20 cellular contexts compared by ENCODE assay signal in the genomic region with DNA sequence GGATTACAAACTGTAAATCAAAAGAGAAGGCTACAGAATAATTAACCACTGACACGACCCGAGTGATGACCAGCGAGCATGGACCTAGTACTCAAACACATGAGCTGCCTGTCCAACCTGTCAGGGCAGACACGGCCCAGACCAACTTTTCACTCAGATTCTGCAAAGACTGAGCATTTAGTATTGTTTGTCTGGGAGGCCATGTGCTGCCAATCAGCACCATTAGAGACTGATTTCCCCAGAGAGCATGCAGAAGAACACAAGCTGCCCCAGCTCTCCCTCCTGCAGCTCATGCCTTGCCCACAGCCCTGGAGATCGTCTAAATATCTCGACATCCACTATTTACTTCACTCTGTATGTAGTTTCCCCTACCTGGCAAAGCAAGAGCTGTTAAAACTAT.
DNase-seq lines count a peak whose midpoint lies in the region; ATAC-seq, FAIRE-seq and TF ChIP-seq lines count a peak whose summit lies in the region.
"Had no signal": no experiment of that assay in that cellular context is flagged by ENCODE, and none has a peak within 500 bp of the region (broad histone marks: within the 10 kb centered on the region; RNA-seq: fewer than 3 reads in every experiment).

No MANE protein-coding gene starts in this region.

- H3K36me3 Mint-ChIP-seq in activated naive CD4-positive, alpha-beta T cell treated with anti-CD3 and anti-CD28 coated beads, Interleukin-2, amount 50 U/mL, for 24 hours = peaks cover 3% of the 10 kb centered on the region
- peaks cover 13 to 22% of the 10 kb centered on the region in 2 donors for H3K36me3 Mint-ChIP-seq in activated naive CD4-positive, alpha-beta T cell treated with anti-CD3 and anti-CD28 coated beads, Interleukin-2, amount 50 U/mL, for 72 hours
- H3K36me3 Mint-ChIP-seq in astrocyte (ENCODE audit: low read depth, unreplicated experiment) = no peaks in the 10 kb centered on the region
- peaks cover 2 to 11% of the 10 kb centered on the region in 2 donors for H3K36me3 Mint-ChIP-seq in stimulated activated naive B cell treated with anti-CD40 and anti-IgM and Interleukin-4, amounts not matched to agents 10 μg/mL and 1 μg/mL and 100 μg/mL, for 72 hours
- peaks cover 6% of the 10 kb centered on the region for H3K36me3 Mint-ChIP-seq in endothelial cell (ENCODE audit: low read depth, unreplicated experiment)
- H3K36me3 Mint-ChIP-seq: CD8-positive, alpha-beta T cell; IgD-negative memory B cell had no signal

- H3K27me3 ChIP-seq in astrocyte (ENCODE audit: insufficient read depth, low read length) = no peaks in the 10 kb centered on the region

- peak overlapping the region; percentile 0 for H3K27ac Mint-ChIP-seq in activated naive CD4-positive, alpha-beta T cell treated with anti-CD3 and anti-CD28 coated beads, Interleukin-2, amount 50 U/mL, for 24 hours
- no peak overlapping the region for H3K27ac Mint-ChIP-seq in activated naive CD4-positive, alpha-beta T cell treated with anti-CD3 and anti-CD28 coated beads, Interleukin-2, amount 50 U/mL, for 72 hours
- H3K27ac Mint-ChIP-seq in astrocyte (ENCODE audit: unreplicated experiment) (peak overlapping the region; percentile 28), endothelial cell (ENCODE audit: unreplicated experiment) (no peak overlapping the region)
- H3K27ac Mint-ChIP-seq in stimulated activated naive B cell treated with anti-CD40 and anti-IgM and Interleukin-4, amounts not matched to agents 10 μg/mL and 1 μg/mL and 100 μg/mL, for 72 hours = peak overlapping the region; percentile 31
- H3K27ac Mint-ChIP-seq: CD8-positive, alpha-beta T cell had no signal

- no peak overlapping the region for H3K4me3 ChIP-seq in astrocyte (ENCODE audit: insufficient read depth, low read depth, low read length)
- H3K4me3 ChIP-seq: A549, GM12878, GM23248, HAP-1 had no signal

- ATAC-seq in activated naive CD4-positive, alpha-beta T cell treated with anti-CD3 and anti-CD28 coated beads, Interleukin-2, amount 50 U/mL, for 72 hours = no peak
- ATAC-seq in stimulated activated naive B cell treated with anti-CD40 and anti-IgM and Interleukin-4, amounts not matched to agents 10 μg/mL and 1 μg/mL and 100 μg/mL, for 72 hours (replicated peaks) = no peak
- no peak for ATAC-seq in HG03354 (IDR thresholded peaks at IDR 0.05; ENCODE audit: poor library complexity, severe bottlenecking, unreplicated experiment)
- ATAC-seq: A549; CD8-positive, alpha-beta T cell; GM12878 had no signal

- no peaks in the 10 kb centered on the region for H3K9me3 Mint-ChIP-seq in activated naive CD4-positive, alpha-beta T cell treated with anti-CD3 and anti-CD28 coated beads, Interleukin-2, amount 50 U/mL, for 24 hours
- peaks cover 6 to 32% of the 10 kb centered on the region in 2 donors for H3K9me3 Mint-ChIP-seq in activated naive CD4-positive, alpha-beta T cell treated with anti-CD3 and anti-CD28 coated beads, Interleukin-2, amount 50 U/mL, for 72 hours
- H3K9me3 Mint-ChIP-seq in astrocyte (ENCODE audit: unreplicated experiment) = peaks cover under 1% of the 10 kb centered on the region
- H3K9me3 Mint-ChIP-seq in stimulated activated naive B cell treated with anti-CD40 and anti-IgM and Interleukin-4, amounts not matched to agents 10 μg/mL and 1 μg/mL and 100 μg/mL, for 72 hours = peaks cover 5 to 9% of the 10 kb centered on the region in 2 donors
- no peaks in the 10 kb centered on the region for H3K9me3 Mint-ChIP-seq in endothelial cell (ENCODE audit: unreplicated experiment)
- H3K9me3 Mint-ChIP-seq: CD8-positive, alpha-beta T cell had no signal

- H2AFZ ChIP-seq in astrocyte (ENCODE audit: low read depth, low read length) = no peak overlapping the region
- H2AFZ ChIP-seq: GM23248 had no signal

- no peak overlapping the region for H3K9ac ChIP-seq in astrocyte (ENCODE audit: low read length)
- H3K9ac ChIP-seq: GM23248 had no signal

- H4K20me1 ChIP-seq in astrocyte (ENCODE audit: insufficient read depth, low read length) = no peaks in the 10 kb centered on the region

- H3K4me1 ChIP-seq in astrocyte (ENCODE audit: insufficient read depth, low read length) = peaks cover 23% of the 10 kb centered on the region
- H3K4me1 ChIP-seq: A549, HAP-1 had no signal

- H3K4me1 Mint-ChIP-seq in activated naive CD4-positive, alpha-beta T cell treated with anti-CD3 and anti-CD28 coated beads, Interleukin-2, amount 50 U/mL, for 24 hours = peaks cover 7% of the 10 kb centered on the region
- H3K4me1 Mint-ChIP-seq in astrocyte (ENCODE audit: low read depth, unreplicated experiment) (peaks cover 28% of the 10 kb centered on the region), endothelial cell (ENCODE audit: unreplicated experiment) (peaks cover 3% of the 10 kb centered on the region)
- H3K4me1 Mint-ChIP-seq in stimulated activated naive B cell treated with anti-CD40 and anti-IgM and Interleukin-4, amounts not matched to agents 10 μg/mL and 1 μg/mL and 100 μg/mL, for 72 hours = peaks cover 37 to 46% of the 10 kb centered on the region in 2 donors

- no peak overlapping the region for H3K4me3 Mint-ChIP-seq in activated naive CD4-positive, alpha-beta T cell treated with anti-CD3 and anti-CD28 coated beads, Interleukin-2, amount 50 U/mL, for 24 hours
- H3K4me3 Mint-ChIP-seq in astrocyte (ENCODE audit: unreplicated experiment) = no peak overlapping the region
- H3K4me3 Mint-ChIP-seq in stimulated activated naive B cell treated with anti-CD40 and anti-IgM and Interleukin-4, amounts not matched to agents 10 μg/mL and 1 μg/mL and 100 μg/mL, for 72 hours = no peak overlapping the region
- H3K4me3 Mint-ChIP-seq in endothelial cell (ENCODE audit: unreplicated experiment) = no peak overlapping the region
- H3K4me3 Mint-ChIP-seq: CD8-positive, alpha-beta T cell; IgD-negative memory B cell had no signal

- H3K4me2 ChIP-seq in astrocyte (ENCODE audit: low read length) = no peak overlapping the region
- H3K4me2 ChIP-seq: A549 had no signal

- peak; percentile 51 for FAIRE-seq in GM12892 (lab: Jason Lieb, UNC)
- no peak for FAIRE-seq in astrocyte (lab: Jason Lieb, UNC)
- FAIRE-seq: A549, GM12878, HTR-8/SVneo had no signal

- DNase-seq in activated naive CD4-positive, alpha-beta T cell treated with anti-CD3 and anti-CD28 coated beads, Interleukin-2, amount 50 U/mL, for 72 hours (ENCODE audit: low spot score in 2 of 2) = no peak
- DNase-seq in GM12892 (ENCODE audit: insufficient read length) = no peak
- DNase-seq in astrocyte (ENCODE audit: low read depth) = no peak
- DNase-seq in stimulated activated naive B cell treated with anti-CD40 and anti-IgM and Interleukin-4, amounts not matched to agents 10 μg/mL and 1 μg/mL and 100 μg/mL, for 72 hours = no peak
- no peak for DNase-seq in endothelial cell (ENCODE audit: low spot score)
- DNase-seq: AML-193; Calu3; CD8-positive, alpha-beta T cell; DMS53; DND-41; EL; GM23248 had no signal

- TF ChIP-seq CTCF in astrocyte (IDR thresholded peaks at IDR 0.05; ENCODE audit: insufficient read depth, low read depth, low read length) (no peak), endothelial cell (IDR thresholded peaks at IDR 0.05; ENCODE audit: unreplicated experiment) (no peak)

- H3K79me2 ChIP-seq in astrocyte (ENCODE audit: insufficient read depth, low read length) = no peaks in the 10 kb centered on the region

- no peaks in the 10 kb centered on the region for H3K36me3 ChIP-seq in astrocyte (ENCODE audit: insufficient read depth, low read length)
- H3K36me3 ChIP-seq: HAP-1 had no signal

- H3K27ac ChIP-seq in astrocyte (ENCODE audit: low read depth, low read length) = no peak overlapping the region
- H3K27ac ChIP-seq: 22Rv1, A549, GM23248 had no signal

- H3K9me3 ChIP-seq in astrocyte (ENCODE audit: insufficient read depth, low read depth, low read length) = no peaks in the 10 kb centered on the region
- H3K9me3 ChIP-seq: A549, HAP-1 had no signal

- peaks cover 8% of the 10 kb centered on the region for H3K27me3 Mint-ChIP-seq in activated naive CD4-positive, alpha-beta T cell treated with anti-CD3 and anti-CD28 coated beads, Interleukin-2, amount 50 U/mL, for 24 hours
- peaks cover 6% of the 10 kb centered on the region for H3K27me3 Mint-ChIP-seq in astrocyte (ENCODE audit: low read depth, unreplicated experiment)
- no peaks in the 10 kb centered on the region for H3K27me3 Mint-ChIP-seq in stimulated activated naive B cell treated with anti-CD40 and anti-IgM and Interleukin-4, amounts not matched to agents 10 μg/mL and 1 μg/mL and 100 μg/mL, for 72 hours
- H3K27me3 Mint-ChIP-seq in endothelial cell (ENCODE audit: unreplicated experiment) = peaks cover 2% of the 10 kb centered on the region
- H3K27me3 Mint-ChIP-seq: IgD-negative memory B cell had no signal

- TF ChIP-seq POLR2A in GM12892 (IDR thresholded peaks at IDR 0.05; ENCODE audit: low read depth, low read length) = no peak

Comparison
In these comparisons a context has a peak if more than half of its experiments do, and no peak if none do; other contexts are left out.
1. H3K27ac Mint-ChIP-seq: peak in activated naive CD4-positive, alpha-beta T cell treated with anti-CD3 and anti-CD28 coated beads, Interleukin-2, amount 50 U/mL, for 24 hours (single experiment), astrocyte (single experiment) and stimulated activated naive B cell treated with anti-CD40 and anti-IgM and Interleukin-4, amounts not matched to agents 10 μg/mL and 1 μg/mL and 100 μg/mL, for 72 hours (single experiment); none in activated naive CD4-positive, alpha-beta T cell treated with anti-CD3 and anti-CD28 coated beads, Interleukin-2, amount 50 U/mL, for 72 hours (0 of 2) and endothelial cell (single experiment).